Comparison of ENCODE assay signal across 11 cellular contexts in the genomic region with DNA sequence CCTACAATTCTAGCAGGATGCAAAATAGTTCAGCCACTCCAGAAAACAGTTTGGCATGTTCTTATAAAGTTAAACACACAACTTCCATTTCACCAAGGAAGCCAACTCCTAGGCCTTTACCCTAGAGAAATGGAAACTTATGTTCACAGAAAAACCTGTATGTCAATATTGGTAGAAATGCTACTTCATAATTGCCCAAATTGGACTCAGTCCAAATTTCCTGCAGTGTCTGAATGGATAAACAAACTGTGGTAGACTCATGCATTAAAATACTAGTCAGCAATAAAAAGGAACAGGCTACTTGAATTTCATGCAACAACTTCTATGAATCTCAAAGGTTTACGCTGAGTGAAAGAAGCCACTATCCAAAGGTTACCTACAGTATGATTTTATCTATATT.
DNase-seq lines count a peak whose midpoint lies in the region; TF ChIP-seq lines count a peak whose summit lies in the region.
"Had no signal": no experiment of that assay in that cellular context is flagged by ENCODE, and none has a peak within 500 bp of the region (broad histone marks: within the 10 kb centered on the region; RNA-seq: fewer than 3 reads in every experiment).

No MANE protein-coding gene starts in this region.

- TF ChIP-seq CTCF in 22Rv1 (IDR thresholded peaks at IDR 0.05), result no peak

- 0 out of 2 replicates have a peak overlapping the region, but pooled peaks have one; percentile 20 for H3K27ac ChIP-seq in 22Rv1

- DNase-seq in DMS53 (lab: John Stamatoyannopoulos, UW), result peak; percentile 42
- peak; percentile 60 for DNase-seq in NCI-H69 (lab: John Stamatoyannopoulos, UW)
- DNase-seq in SHP77 (lab: John Stamatoyannopoulos, UW), result peak; percentile 33 to 47
- DNase-seq in stimulated activated CD4-positive, alpha-beta T cell treated with anti-CD3 and anti-CD28 coated beads, Interleukin-15, amount 100 ng/mL, for 24 hours, result no peak
- no peak for DNase-seq in hippocampal formation (lab: John Stamatoyannopoulos, UW)
- DNase-seq: CD8-positive, alpha-beta T cell; COR-L47; DMS79; GOT3; H9 had no signal

Comparison
In these comparisons a context has a peak if more than half of its experiments do, and no peak if none do; other contexts are left out.
1. DNase-seq: peak in DMS53 (single experiment), NCI-H69 (single experiment) and SHP77 (2 of 2); none in stimulated activated CD4-positive, alpha-beta T cell treated with anti-CD3 and anti-CD28 coated beads, Interleukin-15, amount 100 ng/mL, for 24 hours (single experiment) and hippocampal formation (0 of 2).